In genomic region chr14:54135804-54136280, GRCh38 we compare ENCODE assay signal across 1 cellular context.
TF ChIP-seq lines count a peak whose summit lies in the region.

No MANE protein-coding gene starts in this region.

TF ChIP-seq in HepG2, 621 proteins besides CTCF, POLR2A, EP300 and RAD21 (continued from another document and continues in another):
- TF ChIP-seq DMTF1 (CRISPR knock-in tag; IDR thresholded peaks at IDR 0.05), result 0 out of 2 replicates have a peak, but pooled peaks have one; percentile 62
- TF ChIP-seq NFRKB (IDR thresholded peaks at IDR 0.05), result no peak
- peak in 1 of 2 experiments; percentile 53; a peak in 2 of 4 replicates for TF ChIP-seq REST (IDR thresholded peaks at IDR 0.05; ENCODE audit: borderline replicate concordance in 1 of 2, low read depth in 1 of 2, low read length in 2 of 2)
- no peak for TF ChIP-seq CENPX (CRISPR knock-in tag; IDR thresholded peaks at IDR 0.05)
- TF ChIP-seq NFYC (CRISPR knock-in tag; IDR thresholded peaks at IDR 0.05), result no peak
- TF ChIP-seq THAP11 (CRISPR knock-in tag; IDR thresholded peaks at IDR 0.05), result peak; percentile 70
- TF ChIP-seq ZNF567 (CRISPR knock-in tag; IDR thresholded peaks at IDR 0.05; ENCODE audit: borderline replicate concordance), result no peak
- TF ChIP-seq ZNF232 (CRISPR knock-in tag; IDR thresholded peaks at IDR 0.05; ENCODE audit: borderline replicate concordance), result peak; percentile 56; the same call in 1 of the 2 replicates
- no peak for TF ChIP-seq TBX3 (IDR thresholded peaks at IDR 0.05; ENCODE audit: borderline replicate concordance)
- TF ChIP-seq ZNF841 (CRISPR knock-in tag; IDR thresholded peaks at IDR 0.05; ENCODE audit: borderline replicate concordance), result no peak
- peak; percentile 55; the same call in 1 of the 2 replicates for TF ChIP-seq ZNF878 (CRISPR knock-in tag; IDR thresholded peaks at IDR 0.05)
- peak; percentile 93; the same call in 1 of the 2 replicates for TF ChIP-seq CBX5 (CRISPR knock-in tag; IDR thresholded peaks at IDR 0.05; ENCODE audit: borderline replicate concordance)
- TF ChIP-seq PHB2 (IDR thresholded peaks at IDR 0.05; ENCODE audit: partially characterized antibody), result no peak
- no peak for TF ChIP-seq ZFP36 (IDR thresholded peaks at IDR 0.05; ENCODE audit: borderline replicate concordance, low read depth, low read length, partially characterized antibody)
- TF ChIP-seq THAP7 (CRISPR knock-in tag; IDR thresholded peaks at IDR 0.05), result no peak
- no peak for TF ChIP-seq ZSCAN22 (CRISPR knock-in tag; IDR thresholded peaks at IDR 0.05)
- TF ChIP-seq KDM1A (CRISPR knock-in tag; IDR thresholded peaks at IDR 0.05), result 0 out of 2 replicates have a peak, but pooled peaks have one; percentile 68
- TF ChIP-seq SRSF9 (IDR thresholded peaks at IDR 0.05; ENCODE audit: borderline replicate concordance, insufficient read depth, low read depth, low read length, poor library complexity, severe bottlenecking), result no peak
- TF ChIP-seq ZNF770 (CRISPR knock-in tag; IDR thresholded peaks at IDR 0.05), result no peak
- no peak for TF ChIP-seq REL (CRISPR knock-in tag; conservative IDR thresholded peaks at IDR 0.05)
- TF ChIP-seq ZFP82 (CRISPR knock-in tag; IDR thresholded peaks at IDR 0.05; ENCODE audit: borderline replicate concordance), result no peak
- no peak for TF ChIP-seq HOXA7 (CRISPR knock-in tag; IDR thresholded peaks at IDR 0.05)
- no peak for TF ChIP-seq MBNL3 (CRISPR knock-in tag; conservative IDR thresholded peaks at IDR 0.05)
- no peak for TF ChIP-seq ZMAT3 (CRISPR knock-in tag; conservative IDR thresholded peaks at IDR 0.05)
- TF ChIP-seq ATF4 (CRISPR knock-in tag; IDR thresholded peaks at IDR 0.05), result peak in 1 of 2 experiments; percentile 93; a peak in 2 of 4 replicates
- TF ChIP-seq GMEB1 (CRISPR knock-in tag; IDR thresholded peaks at IDR 0.05; ENCODE audit: borderline replicate concordance), result no peak
- TF ChIP-seq TBL1XR1 (IDR thresholded peaks at IDR 0.05; ENCODE audit: borderline replicate concordance, low read length, partially characterized antibody), result no peak
- TF ChIP-seq PCBP1 (IDR thresholded peaks at IDR 0.05; ENCODE audit: borderline replicate concordance, low read depth, low read length), result no peak
- TF ChIP-seq ZNF609 (CRISPR knock-in tag; IDR thresholded peaks at IDR 0.05; ENCODE audit: borderline replicate concordance), result peak; percentile 89; the same call in 1 of the 2 replicates
- TF ChIP-seq DPF2 (CRISPR knock-in tag; IDR thresholded peaks at IDR 0.05; ENCODE audit: borderline replicate concordance, low read depth), result peak; percentile 70
- no peak for TF ChIP-seq HNRNPH1 (optimal IDR thresholded peaks at IDR 0.05; ENCODE audit: low read depth, low read length)
- peak; percentile 95 for TF ChIP-seq ZKSCAN5 (CRISPR knock-in tag; IDR thresholded peaks at IDR 0.05)
- TF ChIP-seq ZNF761 (CRISPR knock-in tag; conservative IDR thresholded peaks at IDR 0.05), result 0 out of 2 replicates have a peak, but pooled peaks have one; percentile 58
- TF ChIP-seq MZF1 (CRISPR knock-in tag; IDR thresholded peaks at IDR 0.05; ENCODE audit: borderline replicate concordance), result no peak
- TF ChIP-seq ETS1 (CRISPR knock-in tag; IDR thresholded peaks at IDR 0.05), result no peak
- no peak for TF ChIP-seq CHCHD3 (CRISPR knock-in tag; IDR thresholded peaks at IDR 0.05)
- peak; percentile 79 for TF ChIP-seq ZGPAT (CRISPR knock-in tag; IDR thresholded peaks at IDR 0.05)
- TF ChIP-seq NFIB (CRISPR knock-in tag; IDR thresholded peaks at IDR 0.05; ENCODE audit: borderline replicate concordance), result no peak
